Comparison of ENCODE assay signal across 1 cellular context in the genomic region with DNA sequence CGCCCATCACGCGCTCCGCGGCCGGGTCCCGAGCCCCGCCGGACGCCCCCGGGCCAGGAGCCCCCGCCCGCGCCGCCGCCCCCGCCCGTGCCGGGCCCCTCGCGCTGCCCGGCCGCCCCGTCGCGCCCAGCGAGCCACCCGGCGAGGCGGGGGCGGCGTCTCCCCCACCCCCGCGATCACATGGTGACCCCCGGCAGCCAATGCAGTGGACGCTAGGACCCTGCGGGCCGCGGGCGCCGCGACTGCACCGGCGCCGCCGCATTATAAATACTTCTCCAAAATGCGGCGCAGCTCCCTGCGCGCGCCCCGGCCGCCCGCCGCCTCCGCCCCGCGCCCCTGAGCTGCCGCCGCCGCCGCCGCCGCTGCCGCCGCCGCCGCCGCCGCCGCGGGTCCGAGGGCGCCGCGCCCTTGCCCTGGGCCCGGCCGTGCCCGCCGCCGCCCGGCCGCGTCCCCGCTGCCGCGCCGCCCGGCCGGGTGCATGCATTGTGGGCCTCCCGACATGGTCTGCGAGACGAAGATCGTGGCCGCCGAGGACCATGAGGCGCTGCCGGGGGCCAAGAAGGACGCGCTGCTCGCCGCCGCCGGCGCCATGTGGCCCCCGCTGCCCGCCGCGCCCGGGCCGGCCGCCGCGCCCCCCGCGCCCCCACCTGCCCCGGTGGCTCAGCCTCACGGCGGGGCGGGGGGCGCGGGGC.
TF ChIP-seq lines count a peak whose summit lies in the region.

Gene NAT8L (plus strand): TSS at position 294 of the 692 bp plus-strand sequence. CDS start 185 bp downstream, at position 479.

TF ChIP-seq in IMR-90, 13 proteins besides CTCF, POLR2A, EP300 and RAD21:
- TF ChIP-seq CHD1 (IDR thresholded peaks at IDR 0.05; ENCODE audit: low read depth, low read length) (no peak), MAZ (IDR thresholded peaks at IDR 0.05; ENCODE audit: borderline replicate concordance, low read depth, low read length) (no peak), MXI1 (IDR thresholded peaks at IDR 0.05; ENCODE audit: borderline replicate concordance, low read depth, low read length) (no peak), FOS (IDR thresholded peaks at IDR 0.05; ENCODE audit: low read depth, low read length) (no peak), RCOR1 (IDR thresholded peaks at IDR 0.05; ENCODE audit: insufficient replicate concordance, low read length) (no peak), MAFK (IDR thresholded peaks at IDR 0.05; ENCODE audit: low read depth, low read length) (no peak), BHLHE40 (IDR thresholded peaks at IDR 0.05; ENCODE audit: low read depth, low read length) (no peak), RFX5 (IDR thresholded peaks at IDR 0.05; ENCODE audit: low read depth, low read length) (no peak), NFE2L2 (IDR thresholded peaks at IDR 0.05; ENCODE audit: low read depth, low read length) (no peak), CEBPB (IDR thresholded peaks at IDR 0.05; ENCODE audit: low read depth, low read length) (no peak), SMC3 (IDR thresholded peaks at IDR 0.05; ENCODE audit: low read depth, low read length) (no peak)
- TF ChIP-seq, protein P1, sequence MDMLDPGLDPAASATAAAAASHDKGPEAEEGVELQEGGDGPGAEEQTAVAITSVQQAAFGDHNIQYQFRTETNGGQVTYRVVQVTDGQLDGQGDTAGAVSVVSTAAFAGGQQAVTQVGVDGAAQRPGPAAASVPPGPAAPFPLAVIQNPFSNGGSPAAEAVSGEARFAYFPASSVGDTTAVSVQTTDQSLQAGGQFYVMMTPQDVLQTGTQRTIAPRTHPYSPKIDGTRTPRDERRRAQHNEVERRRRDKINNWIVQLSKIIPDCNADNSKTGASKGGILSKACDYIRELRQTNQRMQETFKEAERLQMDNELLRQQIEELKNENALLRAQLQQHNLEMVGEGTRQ (IDR thresholded peaks at IDR 0.05; ENCODE audit: low read depth, low read length): no peak
- TF ChIP-seq, protein P2, sequence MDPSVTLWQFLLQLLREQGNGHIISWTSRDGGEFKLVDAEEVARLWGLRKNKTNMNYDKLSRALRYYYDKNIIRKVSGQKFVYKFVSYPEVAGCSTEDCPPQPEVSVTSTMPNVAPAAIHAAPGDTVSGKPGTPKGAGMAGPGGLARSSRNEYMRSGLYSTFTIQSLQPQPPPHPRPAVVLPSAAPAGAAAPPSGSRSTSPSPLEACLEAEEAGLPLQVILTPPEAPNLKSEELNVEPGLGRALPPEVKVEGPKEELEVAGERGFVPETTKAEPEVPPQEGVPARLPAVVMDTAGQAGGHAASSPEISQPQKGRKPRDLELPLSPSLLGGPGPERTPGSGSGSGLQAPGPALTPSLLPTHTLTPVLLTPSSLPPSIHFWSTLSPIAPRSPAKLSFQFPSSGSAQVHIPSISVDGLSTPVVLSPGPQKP (IDR thresholded peaks at IDR 0.05; ENCODE audit: borderline replicate concordance, low read depth, low read length): no peak
